ENCODE assay signal across 18 cellular contexts in the genomic region with DNA sequence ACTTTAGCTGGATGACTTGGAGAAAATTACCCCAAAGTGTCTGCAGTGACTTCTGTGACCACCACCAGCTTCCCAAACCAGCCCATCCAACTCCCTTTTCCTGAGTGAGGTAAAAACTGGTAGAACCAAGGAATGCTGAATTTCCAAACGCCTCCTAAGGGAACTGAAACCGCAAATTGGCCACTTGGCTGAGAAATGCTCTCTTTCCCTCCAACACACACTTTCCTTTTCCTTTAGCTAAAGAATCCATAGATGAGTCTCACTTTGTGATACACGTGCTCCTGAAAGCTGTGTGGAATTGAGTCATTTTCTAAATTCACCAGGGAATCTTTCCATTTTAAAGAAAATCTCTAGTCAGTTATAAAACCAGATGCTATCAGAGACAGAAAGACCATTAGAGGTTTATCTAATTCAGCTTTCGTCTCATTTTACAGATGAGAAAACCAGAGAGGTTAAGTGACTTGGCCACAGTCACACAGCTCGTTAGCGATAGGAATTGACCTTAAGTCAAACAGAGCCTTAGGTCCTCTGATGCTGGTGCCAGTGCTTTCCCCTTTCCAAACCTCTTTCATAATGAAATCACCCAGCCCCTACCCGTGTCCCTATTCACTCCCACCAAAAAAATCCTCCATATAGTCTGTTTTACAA.
"Had no signal": no experiment of that assay in that cellular context is flagged by ENCODE, and none has a peak within 500 bp of the region (broad histone marks: within the 10 kb centered on the region; RNA-seq: fewer than 3 reads in every experiment).

No MANE protein-coding gene starts in this region.

- H3K4me3 Mint-ChIP-seq: brain; effector memory CD8-positive, alpha-beta T cell; immature natural killer cell; natural killer cell; stimulated activated naive CD8-positive, alpha-beta T cell treated with anti-CD3 and anti-CD28 coated beads, Interleukin-15, Interleukin-2, amounts not matched to agents 100 ng/mL and 50 ng/mL, for 24 hours had no signal

- H3K27ac Mint-ChIP-seq: effector memory CD8-positive, alpha-beta T cell; immature natural killer cell; natural killer cell; stimulated activated naive CD8-positive, alpha-beta T cell treated with anti-CD3 and anti-CD28 coated beads, Interleukin-15, Interleukin-2, amounts not matched to agents 100 ng/mL and 50 ng/mL, for 24 hours had no signal

- DNase-seq: activated naive CD4-positive, alpha-beta T cell treated with anti-CD3 and anti-CD28 coated beads, Interleukin-2, amount 50 U/mL, for 16 hours; activated T-cell treated with anti-CD3 and anti-CD28 coated beads, Interleukin-2, amount 50 U/mL, for 1 hour; adrenal gland; effector memory CD8-positive, alpha-beta T cell; glutamatergic neuron; immature natural killer cell; left colon; mucosa of descending colon; natural killer cell; nucleus accumbens; sigmoid colon; stimulated activated CD4-positive, alpha-beta T cell treated with anti-CD3 and anti-CD28 coated beads, Interleukin-12 subunit alpha, Interleukin-12 subunit beta, amount 100 ng/mL, for 4 hours; T-helper 2 cell had no signal

- H3K36me3 Mint-ChIP-seq: immature natural killer cell, natural killer cell had no signal

- H3K4me3 ChIP-seq: adrenal gland, lung, mucosa of descending colon, sigmoid colon, thoracic aorta had no signal

- H3K9me3 Mint-ChIP-seq: effector memory CD8-positive, alpha-beta T cell; natural killer cell; stimulated activated naive CD8-positive, alpha-beta T cell treated with anti-CD3 and anti-CD28 coated beads, Interleukin-15, Interleukin-2, amounts not matched to agents 100 ng/mL and 50 ng/mL, for 24 hours had no signal

- ATAC-seq: activated CD4-positive, CD25-positive, alpha-beta regulatory T cell treated with anti-CD3 and anti-CD28 coated beads, Interleukin-2, amount 50 U/mL, for 24 hours; effector memory CD8-positive, alpha-beta T cell; left colon; mucosa of descending colon; natural killer cell had no signal

- H3K4me1 Mint-ChIP-seq: immature natural killer cell, natural killer cell had no signal
